28 cellular contexts compared by ENCODE assay signal in the genomic region with DNA sequence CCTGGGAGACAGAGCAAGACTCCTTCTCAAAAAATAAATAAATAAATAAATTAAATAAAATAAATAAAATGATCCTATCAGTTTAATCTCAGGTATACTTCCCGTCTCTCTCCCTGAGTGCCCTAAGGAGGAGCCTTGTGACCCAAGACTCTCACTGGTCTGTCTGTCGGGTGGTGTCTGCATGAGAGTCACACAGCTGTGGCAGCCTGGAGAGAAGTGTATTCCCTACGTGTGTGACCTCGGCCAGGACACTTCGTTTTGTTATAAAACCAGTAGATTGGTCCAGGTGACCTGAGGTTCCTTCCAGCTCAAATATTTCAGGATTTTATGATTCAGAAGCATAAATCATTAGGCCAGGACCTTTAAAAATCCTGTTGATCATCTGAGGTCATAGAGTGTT. TPM values are rescaled to one million over a fixed set of nuclear protein-coding genes. Genes with fewer than 3 reads are reported as not detected.
DNase-seq lines count a peak whose midpoint lies in the region; ATAC-seq and TF ChIP-seq lines count a peak whose summit lies in the region.
"Had no signal": no experiment of that assay in that cellular context is flagged by ENCODE, and none has a peak within 500 bp of the region (broad histone marks: within the 10 kb centered on the region; RNA-seq: fewer than 3 reads in every experiment).

No MANE protein-coding gene starts in this region.

- H3K4me3 Mint-ChIP-seq in activated CD4-positive, alpha-beta T cell treated with anti-CD3 and anti-CD28 coated beads, Interleukin-2, amount 10 ng/mL, durations not matched to agents 24 days and 14 days: no peak overlapping the region
- H3K4me3 Mint-ChIP-seq in stimulated activated naive B cell treated with anti-CD40 and anti-IgM and Interleukin-4, amounts not matched to agents 10 μg/mL and 1 μg/mL and 100 μg/mL, for 72 hours: no peak overlapping the region
- H3K4me3 Mint-ChIP-seq: activated CD4-positive, alpha-beta memory T cell treated with anti-CD3 and anti-CD28 coated beads for 36 hours; T-helper 2 cell treated with Interferon-gamma antibody and Interleukin-4, amounts not matched to agents 5 μg/mL and 100 μg/mL, for 36 hours had no signal

- no peak for DNase-seq in activated CD4-positive, alpha-beta T cell treated with anti-CD3 and anti-CD28 coated beads, Interleukin-2, amount 10 ng/mL, durations not matched to agents 24 days and 14 days
- DNase-seq in activated CD4-positive, alpha-beta T cell treated with anti-CD3 and anti-CD28 coated beads for 48 hours: no peak
- DNase-seq in LNCaP clone FGC (ENCODE audit: low read depth) (peak; percentile 63), adrenal gland (peak in 6 of 7 donors; percentile 22 to 85 (median 74)), NCI-H526 treated with DMSO at 0.1 percent for 48 hours (lab: John Stamatoyannopoulos, UW) (no peak), stomach (no peak), Ammon's horn (ENCODE audit: low spot score) (no peak)
- DNase-seq in stimulated activated naive B cell treated with anti-CD40 and anti-IgM and Interleukin-4, amounts not matched to agents 10 μg/mL and 1 μg/mL and 100 μg/mL, for 72 hours: no peak
- DNase-seq: 8988T; activated CD4-positive, alpha-beta memory T cell treated with anti-CD3 and anti-CD28 coated beads for 36 hours; activated CD8-positive, alpha-beta memory T cell treated with anti-CD3 and anti-CD28 coated beads, Interleukin-2, amount 50 U/mL, for 4 hours; activated gamma-delta T cell; amniotic stem cell; DMS153; GOT3; heart left ventricle; NCI-H1694; NK-92 treated with Interleukin-12 subunit alpha and Interleukin-12 subunit beta, amount 100 ng/mL, for 24 hours; pancreas; PC-3; stimulated activated CD4-positive, alpha-beta T cell treated with anti-CD3 and anti-CD28 coated beads, Interleukin-1b, Interleukin-23, amount 100 ng/mL, for 48 hours had no signal

- H3K9me3 ChIP-seq in adrenal gland (replicated peaks in 1 of 3): no peaks in the 10 kb centered on the region
- no peaks in the 10 kb centered on the region for H3K9me3 ChIP-seq in stomach
- H3K9me3 ChIP-seq: breast epithelium, heart left ventricle, pancreas had no signal

- TF ChIP-seq POLR2A in adrenal gland (IDR thresholded peaks at IDR 0.05): peak in 1 of 2 donors; percentile 51
- TF ChIP-seq POLR2A in stomach (IDR thresholded peaks at IDR 0.05): no peak

- peak overlapping the region; percentile 62 for H3K27ac Mint-ChIP-seq in activated CD4-positive, alpha-beta T cell treated with anti-CD3 and anti-CD28 coated beads, Interleukin-2, amount 10 ng/mL, durations not matched to agents 24 days and 14 days
- H3K27ac Mint-ChIP-seq in stimulated activated naive B cell treated with anti-CD40 and anti-IgM and Interleukin-4, amounts not matched to agents 10 μg/mL and 1 μg/mL and 100 μg/mL, for 72 hours: peak overlapping the region; percentile 73
- H3K27ac Mint-ChIP-seq: T-helper 2 cell treated with Interferon-gamma antibody and Interleukin-4, amounts not matched to agents 5 μg/mL and 100 μg/mL, for 36 hours had no signal

- TF ChIP-seq CTCF in LNCaP clone FGC (IDR thresholded peaks at IDR 0.05; ENCODE audit: control insufficient read depth, extremely low read depth, insufficient read depth) (no peak), adrenal gland (IDR thresholded peaks at IDR 0.05) (no peak), stomach (IDR thresholded peaks at IDR 0.05) (no peak)

- H3K36me3 ChIP-seq in adrenal gland (replicated peaks in 1 of 2) (no peaks in the 10 kb centered on the region), stomach (no peaks in the 10 kb centered on the region)
- H3K36me3 ChIP-seq: breast epithelium, pancreas had no signal

- H3K4me3 ChIP-seq in LNCaP clone FGC (ENCODE audit: low read depth, low read length) (no peak overlapping the region), adrenal gland (no peak overlapping the region), stomach (no peak overlapping the region)
- H3K4me3 ChIP-seq: breast epithelium, heart left ventricle, lung, pancreas, smooth muscle cell had no signal

- no peak for ATAC-seq in stimulated activated naive B cell treated with anti-CD40 and anti-IgM and Interleukin-4, amounts not matched to agents 10 μg/mL and 1 μg/mL and 100 μg/mL, for 72 hours (replicated peaks)
- ATAC-seq: heart left ventricle, HepG2, pancreas, PC-3, Right ventricle myocardium inferior had no signal

- 34 to 50% (median 39%) methylated on average over 5 of the region's 5 CpGs for WGBS in adrenal gland, 4 donors
- WGBS in stomach, 5 donors: 82 to 86% (median 83%) methylated on average over 5 of the region's 5 CpGs

- peaks cover 55% of the 10 kb centered on the region for H3K4me1 Mint-ChIP-seq in activated CD4-positive, alpha-beta T cell treated with anti-CD3 and anti-CD28 coated beads, Interleukin-2, amount 10 ng/mL, durations not matched to agents 24 days and 14 days
- H3K4me1 Mint-ChIP-seq in stimulated activated naive B cell treated with anti-CD40 and anti-IgM and Interleukin-4, amounts not matched to agents 10 μg/mL and 1 μg/mL and 100 μg/mL, for 72 hours: peaks cover 47 to 85% of the 10 kb centered on the region in 2 donors

- no peaks in the 10 kb centered on the region for H3K27me3 Mint-ChIP-seq in activated CD4-positive, alpha-beta T cell treated with anti-CD3 and anti-CD28 coated beads, Interleukin-2, amount 10 ng/mL, durations not matched to agents 24 days and 14 days
- H3K27me3 Mint-ChIP-seq in stimulated activated naive B cell treated with anti-CD40 and anti-IgM and Interleukin-4, amounts not matched to agents 10 μg/mL and 1 μg/mL and 100 μg/mL, for 72 hours: no peaks in the 10 kb centered on the region
- H3K27me3 Mint-ChIP-seq: activated CD4-positive, alpha-beta memory T cell treated with anti-CD3 and anti-CD28 coated beads for 36 hours had no signal

- H3K9me3 Mint-ChIP-seq in activated CD4-positive, alpha-beta T cell treated with anti-CD3 and anti-CD28 coated beads, Interleukin-2, amount 10 ng/mL, durations not matched to agents 24 days and 14 days: no peaks in the 10 kb centered on the region
- no peaks in the 10 kb centered on the region for H3K9me3 Mint-ChIP-seq in stimulated activated naive B cell treated with anti-CD40 and anti-IgM and Interleukin-4, amounts not matched to agents 10 μg/mL and 1 μg/mL and 100 μg/mL, for 72 hours
- H3K9me3 Mint-ChIP-seq: activated CD4-positive, alpha-beta memory T cell treated with anti-CD3 and anti-CD28 coated beads for 36 hours; T-helper 2 cell treated with Interferon-gamma antibody and Interleukin-4, amounts not matched to agents 5 μg/mL and 100 μg/mL, for 36 hours had no signal

- H3K27me3 ChIP-seq in adrenal gland (no peaks in the 10 kb centered on the region), stomach (peaks cover 0 to 10% (median 0%) of the 10 kb centered on the region in 3 donors)
- H3K27me3 ChIP-seq: breast epithelium, heart left ventricle, pancreas had no signal

- intact Hi-C loops in activated CD4-positive, alpha-beta T cell treated with anti-CD3 and anti-CD28 coated beads, Interleukin-2, amount 10 ng/mL, durations not matched to agents 24 days and 14 days (cut with micrococcal nuclease): loop anchor here (2.0 kb wide), 1 partner anchor 15 kb away; no protein-coding TSS in a partner anchor
- intact Hi-C loops in adrenal gland (cut with DNase I) (no loop called here), stomach (cut with DNase I; ENCODE audit: low total_unique reads) (no loop called here)

- H3K27ac ChIP-seq in adrenal gland (peak overlapping the region in 1 of 5 donors; percentile 19), stomach (no peak overlapping the region)
- H3K27ac ChIP-seq: epithelial cell of prostate, heart left ventricle, pancreas had no signal

- peaks cover 33 to 70% of the 10 kb centered on the region in 2 donors for H3K4me1 ChIP-seq in adrenal gland (replicated peaks in 1 of 2)
- H3K4me1 ChIP-seq in stomach: peaks cover 33 to 68% (median 52%) of the 10 kb centered on the region in 4 donors

- no peak for TF ChIP-seq EP300 in stomach (IDR thresholded peaks at IDR 0.05)

- peaks cover 30% of the 10 kb centered on the region for H3K36me3 Mint-ChIP-seq in activated CD4-positive, alpha-beta T cell treated with anti-CD3 and anti-CD28 coated beads, Interleukin-2, amount 10 ng/mL, durations not matched to agents 24 days and 14 days (ENCODE audit: low read depth)
- peaks cover 15 to 33% of the 10 kb centered on the region in 2 donors for H3K36me3 Mint-ChIP-seq in stimulated activated naive B cell treated with anti-CD40 and anti-IgM and Interleukin-4, amounts not matched to agents 10 μg/mL and 1 μg/mL and 100 μg/mL, for 72 hours

RNA-seq across cellular contexts. Expression of a gene that starts 4.8 kb away (rescaled TPM):
- total RNA-seq in activated CD4-positive, alpha-beta T cell treated with anti-CD3 and anti-CD28 coated beads, Interleukin-2, amount 10 ng/mL, durations not matched to agents 24 days and 14 days: 45.2 and 46.3 TPM in 2 replicates
- total RNA-seq in adrenal gland: 10 to 100 TPM; 10.5 to 24.8 (median 14.4) TPM
- 1 to 10 TPM; 2.5 to 6.2 (median 4.4) TPM for polyA plus RNA-seq in adrenal gland
- 10 to 100 TPM in 3 of 5 donors, 1 to 10 TPM in 2; 4.6 to 85.2 (median 10.8) TPM for total RNA-seq in stomach
- 1 to 10 TPM in 1 of 3 donors, under 1 TPM in 2; 0.58 to 1.2 (median 0.76) TPM for polyA plus RNA-seq in stomach

RNA-seq across cellular contexts. Expression of a gene that starts 23.2 kb away (rescaled TPM):
- total RNA-seq in activated CD4-positive, alpha-beta T cell treated with anti-CD3 and anti-CD28 coated beads, Interleukin-2, amount 10 ng/mL, durations not matched to agents 24 days and 14 days: 43.7 and 45.6 TPM in 2 replicates
- total RNA-seq in adrenal gland (100 to 1,000 TPM in 1 of 8 donors, 10 to 100 TPM in 7; 45.3 to 128 (median 71.6) TPM), stomach (100 to 1,000 TPM in 1 of 5 donors, 10 to 100 TPM in 4; 29.5 to 316 (median 38.4) TPM)
- polyA plus RNA-seq in adrenal gland (100 to 1,000 TPM in 1 of 3 donors, 10 to 100 TPM in 2; 32.7 to 134 (median 57.6) TPM), stomach (10 to 100 TPM; 40.3 to 49.9 (median 40.6) TPM)

Comparison
In these comparisons a context has a peak if more than half of its experiments do, and no peak if none do; other contexts are left out.
1. DNase-seq: peak in LNCaP clone FGC (single experiment) and adrenal gland (6 of 7); none in activated CD4-positive, alpha-beta T cell treated with anti-CD3 and anti-CD28 coated beads, Interleukin-2, amount 10 ng/mL, durations not matched to agents 24 days and 14 days (single experiment), activated CD4-positive, alpha-beta T cell treated with anti-CD3 and anti-CD28 coated beads for 48 hours (single experiment), stimulated activated naive B cell treated with anti-CD40 and anti-IgM and Interleukin-4, amounts not matched to agents 10 μg/mL and 1 μg/mL and 100 μg/mL, for 72 hours (single experiment), NCI-H526 treated with DMSO at 0.1 percent for 48 hours (single experiment), stomach (single experiment) and Ammon's horn (single experiment).